In genomic region chr17:6505425-6506142, GRCh38 we compare ENCODE assay signal across 15 cellular contexts. TPM values are rescaled to one million over a fixed set of nuclear protein-coding genes. Genes with fewer than 3 reads are reported as not detected.
DNase-seq lines count a peak whose midpoint lies in the region; ATAC-seq, FAIRE-seq and TF ChIP-seq lines count a peak whose summit lies in the region.
"Had no signal": no experiment of that assay in that cellular context is flagged by ENCODE, and none has a peak within 500 bp of the region (broad histone marks: within the 10 kb centered on the region; RNA-seq: fewer than 3 reads in every experiment).

No MANE protein-coding gene starts in this region.

- H3K4me1 ChIP-seq in small intestine (ENCODE audit: control insufficient read depth in 2 of 2, insufficient read depth in 1 of 2, low read depth in 1 of 2, low read length in 1 of 2) (no peaks in the 10 kb centered on the region), ascending aorta (no peaks in the 10 kb centered on the region)
- H3K4me1 ChIP-seq: HAP-1 had no signal

- peak; percentile 28 for FAIRE-seq in bronchial epithelial cell (lab: Jason Lieb, UNC)
- no peak for FAIRE-seq in small intestine (lab: Jason Lieb, UNC)

- intact Hi-C loops in ascending aorta (cut with DNase I), result no loop called here

- ATAC-seq in HG02588 (IDR thresholded peaks at IDR 0.05; ENCODE audit: unreplicated experiment) (no peak), GM19351 (IDR thresholded peaks at IDR 0.05; ENCODE audit: unreplicated experiment) (no peak)

- H3K4me3 ChIP-seq in MG63 (no peak overlapping the region), bronchial epithelial cell (ENCODE audit: low read depth, low read length) (no peak overlapping the region), small intestine (ENCODE audit: low read depth in 1 of 2, low read length in 2 of 2) (no peak overlapping the region), ascending aorta (no peak overlapping the region)
- H3K4me3 ChIP-seq: HAP-1 had no signal

- DNase-seq in MG63 (peak; percentile 50), bronchial epithelial cell (ENCODE audit: low read depth) (no peak), islet precursor cell (peak; percentile 50), small intestine (peak; percentile 5), ecto neural progenitor cell (ENCODE audit: low spot score) (no peak), ascending aorta (ENCODE audit: low spot score in 2 of 2) (no peak)
- DNase-seq: activated CD8-positive, alpha-beta memory T cell treated with anti-CD3 and anti-CD28 coated beads for 24 hours; KBM-7; NCI-H1436; NCI-H446; WERI-Rb-1 had no signal

- no peaks in the 10 kb centered on the region for H3K36me3 ChIP-seq in MG63
- peaks cover 12% of the 10 kb centered on the region for H3K36me3 ChIP-seq in bronchial epithelial cell (ENCODE audit: control insufficient read depth, insufficient read depth, low read length)
- H3K36me3 ChIP-seq in small intestine (ENCODE audit: control insufficient read depth in 2 of 2, insufficient read depth in 2 of 2, low read length in 2 of 2), result peaks cover 0 to 2% of the 10 kb centered on the region in 2 donors
- H3K36me3 ChIP-seq in ascending aorta, result no peaks in the 10 kb centered on the region
- H3K36me3 ChIP-seq: HAP-1, WERI-Rb-1 had no signal

- H3K27me3 ChIP-seq in MG63 (no peaks in the 10 kb centered on the region), bronchial epithelial cell (ENCODE audit: control insufficient read depth, insufficient read depth, low read length) (no peaks in the 10 kb centered on the region), small intestine (ENCODE audit: control insufficient read depth in 2 of 2, insufficient read depth in 2 of 2, low read length in 2 of 2) (no peaks in the 10 kb centered on the region), ascending aorta (no peaks in the 10 kb centered on the region)

- 78 to 88% (median 87%) methylated on average over 12 of the region's 12 CpGs for WGBS in small intestine, 3 donors

- TF ChIP-seq CTCF in bronchial epithelial cell (IDR thresholded peaks at IDR 0.05; ENCODE audit: insufficient read depth, low read length, severe bottlenecking) (no peak), ascending aorta (IDR thresholded peaks at IDR 0.05) (no peak)

- H3K27ac ChIP-seq in small intestine (ENCODE audit: low read depth in 1 of 2, low read length in 1 of 2), result no peak overlapping the region
- H3K27ac ChIP-seq in ascending aorta, result no peak overlapping the region
- H3K27ac ChIP-seq: WERI-Rb-1 had no signal

- H3K9me3 ChIP-seq in MG63, result no peaks in the 10 kb centered on the region
- H3K9me3 ChIP-seq in small intestine (ENCODE audit: control insufficient read depth, low read depth), result no peaks in the 10 kb centered on the region
- no peaks in the 10 kb centered on the region for H3K9me3 ChIP-seq in ascending aorta
- H3K9me3 ChIP-seq: HAP-1 had no signal

RNA-seq across cellular contexts. Expression of gene PITPNM3, which starts 50.8 kb away (rescaled TPM):
- 1.4 and 2.0 TPM in 2 replicates for total RNA-seq in MG63 (2014; rRNA removed; shearing (Covaris generic); ENCODE audit: low replicate concordance)
- total RNA-seq in bronchial epithelial cell (25.0 and 42.9 TPM in 2 replicates), ascending aorta (10.4 TPM)
- polyA plus RNA-seq in small intestine, result 1 to 10 TPM in 1 of 3 donors, under 1 TPM in 2; 0.22 to 1.7 (median 0.27) TPM
- polyA plus RNA-seq: CD14-positive monocyte had no signal

Comparison
In these comparisons a context has a peak if more than half of its experiments do, and no peak if none do; other contexts are left out.
1. DNase-seq: peak in MG63 (single experiment), islet precursor cell (single experiment) and small intestine (single experiment); none in bronchial epithelial cell (single experiment), ecto neural progenitor cell (single experiment) and ascending aorta (0 of 2).